In the genomic region with DNA sequence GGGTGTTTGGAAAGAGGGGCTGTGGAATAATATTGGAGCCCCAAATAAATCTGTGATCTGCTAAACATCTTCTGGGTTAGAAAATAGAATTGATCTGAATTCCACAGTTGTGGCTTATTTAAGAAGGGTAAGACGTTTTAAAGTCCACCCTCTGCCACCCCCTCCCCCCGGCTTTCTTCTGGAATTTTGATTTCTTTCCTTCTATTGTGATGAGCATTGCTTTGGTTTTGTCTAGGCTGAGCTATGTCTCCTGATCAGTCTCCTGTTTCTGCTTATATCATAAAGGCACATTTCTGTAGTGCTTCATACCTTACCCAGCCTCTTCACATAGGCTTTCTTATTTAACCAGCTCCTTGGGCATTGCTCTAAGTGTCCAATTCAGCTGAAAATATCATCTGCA, we compare ENCODE assay signal across 22 cellular contexts.
A peak's percentile ranks its signal among the peaks of the same experiment; 100 is the strongest.
DNase-seq lines count a peak whose midpoint lies in the region; ATAC-seq and TF ChIP-seq lines count a peak whose summit lies in the region.
"Had no signal": no experiment of that assay in that cellular context is flagged by ENCODE, and none has a peak within 500 bp of the region (broad histone marks: within the 10 kb centered on the region; RNA-seq: fewer than 3 reads in every experiment).

No MANE protein-coding gene starts in this region.

- H3K4me1 Mint-ChIP-seq in activated naive CD4-positive, alpha-beta T cell treated with anti-CD3 and anti-CD28 coated beads, Interleukin-2, amount 50 U/mL, for 24 hours = peaks cover 60% of the 10 kb centered on the region
- H3K4me1 Mint-ChIP-seq in activated naive CD8-positive, alpha-beta T cell treated with anti-CD3 and anti-CD28 coated beads, Interleukin-2, amount 50 U/mL, for 24 hours = peaks cover 41% of the 10 kb centered on the region

- no peak overlapping the region for H3K4me3 ChIP-seq in right cardiac atrium (ENCODE audit: low read length)
- no peak overlapping the region for H3K4me3 ChIP-seq in suprapubic skin
- H3K4me3 ChIP-seq: esophagus muscularis mucosa, mucosa of descending colon, right lobe of liver, upper lobe of right lung had no signal

- no peaks in the 10 kb centered on the region for H3K9me3 ChIP-seq in right cardiac atrium (ENCODE audit: control insufficient read depth, low read length)
- H3K9me3 ChIP-seq in suprapubic skin = no peaks in the 10 kb centered on the region
- H3K9me3 ChIP-seq: esophagus muscularis mucosa, mucosa of descending colon, right lobe of liver, upper lobe of right lung had no signal

- H3K27me3 ChIP-seq in right cardiac atrium (ENCODE audit: control insufficient read depth, insufficient read depth) (no peaks in the 10 kb centered on the region), suprapubic skin (no peaks in the 10 kb centered on the region)
- H3K27me3 ChIP-seq: esophagus muscularis mucosa, right lobe of liver, upper lobe of right lung had no signal

- H3K36me3 Mint-ChIP-seq in activated naive CD4-positive, alpha-beta T cell treated with anti-CD3 and anti-CD28 coated beads, Interleukin-2, amount 50 U/mL, for 24 hours = peaks cover 3% of the 10 kb centered on the region
- H3K36me3 Mint-ChIP-seq in activated naive CD8-positive, alpha-beta T cell treated with anti-CD3 and anti-CD28 coated beads, Interleukin-2, amount 50 U/mL, for 24 hours (ENCODE audit: low read depth) = no peaks in the 10 kb centered on the region

- H3K4me1 ChIP-seq in right cardiac atrium (ENCODE audit: control insufficient read depth, insufficient read depth, low read length) = peaks cover 7% of the 10 kb centered on the region
- H3K4me1 ChIP-seq in suprapubic skin = peaks cover 56% of the 10 kb centered on the region

- no peak for TF ChIP-seq CTCF in suprapubic skin (IDR thresholded peaks at IDR 0.05)

- TF ChIP-seq POLR2A in suprapubic skin (IDR thresholded peaks at IDR 0.05) = no peak

- no peak for ATAC-seq in activated naive CD8-positive, alpha-beta T cell treated with anti-CD3 and anti-CD28 coated beads, Interleukin-2, amount 50 U/mL, for 24 hours
- ATAC-seq in right cardiac atrium = peak in 1 of 2 donors; percentile 27
- no peak for ATAC-seq in GM21576 (IDR thresholded peaks at IDR 0.05; ENCODE audit: unreplicated experiment)
- ATAC-seq in GM19351 (IDR thresholded peaks at IDR 0.05; ENCODE audit: unreplicated experiment) = no peak
- ATAC-seq: activated T-cell treated with anti-CD3 and anti-CD28 coated beads, Interleukin-2, amount 50 U/mL, for 72 hours; stimulated activated memory B cell treated with anti-CD40 and anti-IgM and Interleukin-4, amounts not matched to agents 10 μg/mL and 1 μg/mL and 100 μg/mL, for 72 hours had no signal

- WGBS in right cardiac atrium = 63% methylated on average over 2 of the region's 2 CpGs
- 76% methylated on average over 2 of the region's 2 CpGs for WGBS in suprapubic skin

- H3K27me3 Mint-ChIP-seq in activated naive CD4-positive, alpha-beta T cell treated with anti-CD3 and anti-CD28 coated beads, Interleukin-2, amount 50 U/mL, for 24 hours = no peaks in the 10 kb centered on the region
- H3K27me3 Mint-ChIP-seq in activated naive CD8-positive, alpha-beta T cell treated with anti-CD3 and anti-CD28 coated beads, Interleukin-2, amount 50 U/mL, for 24 hours = no peaks in the 10 kb centered on the region
- H3K27me3 Mint-ChIP-seq: activated B cell treated with CpG ODN at 0.5 μM for 24 hours; stimulated activated memory B cell treated with anti-CD40 and anti-IgM and Interleukin-4, amounts not matched to agents 10 μg/mL and 1 μg/mL and 100 μg/mL, for 72 hours had no signal

- H3K9me3 Mint-ChIP-seq in activated naive CD4-positive, alpha-beta T cell treated with anti-CD3 and anti-CD28 coated beads, Interleukin-2, amount 50 U/mL, for 24 hours = no peaks in the 10 kb centered on the region
- no peaks in the 10 kb centered on the region for H3K9me3 Mint-ChIP-seq in activated naive CD8-positive, alpha-beta T cell treated with anti-CD3 and anti-CD28 coated beads, Interleukin-2, amount 50 U/mL, for 24 hours
- H3K9me3 Mint-ChIP-seq: activated B cell treated with CpG ODN at 0.5 μM for 24 hours; T-helper 2 cell treated with Interferon-gamma antibody and Interleukin-4, amounts not matched to agents 5 μg/mL and 100 μg/mL, for 36 hours had no signal

- no peaks in the 10 kb centered on the region for H3K36me3 ChIP-seq in suprapubic skin
- H3K36me3 ChIP-seq: esophagus muscularis mucosa, right lobe of liver, upper lobe of right lung had no signal

- DNase-seq in activated naive CD4-positive, alpha-beta T cell (lab: John Stamatoyannopoulos, UW) = no peak
- no peak for DNase-seq in activated naive CD8-positive, alpha-beta T cell treated with anti-CD3 and anti-CD28 coated beads, Interleukin-2, amount 50 U/mL, for 24 hours
- DNase-seq in right cardiac atrium = no peak
- DNase-seq in suprapubic skin (ENCODE audit: low spot score in 2 of 2) = no peak
- DNase-seq in NCI-H1930 (lab: John Stamatoyannopoulos, UW) = no peak
- DNase-seq: activated B cell treated with CpG ODN at 0.5 μM for 24 hours; activated CD8-positive, alpha-beta memory T cell treated with anti-CD3 and anti-CD28 coated beads for 24 hours; activated T-cell treated with anti-CD3 and anti-CD28 coated beads, Interleukin-2, amount 50 U/mL, for 72 hours; H7; NCI-H1417 treated with DMSO at 0.1 percent for 48 hours; NCI-H524 treated with DMSO at 0.1 percent for 48 hours; SIG-M5 had no signal

- peak overlapping the region; percentile 86 for H3K27ac Mint-ChIP-seq in activated naive CD4-positive, alpha-beta T cell treated with anti-CD3 and anti-CD28 coated beads, Interleukin-2, amount 50 U/mL, for 24 hours
- H3K27ac Mint-ChIP-seq in activated naive CD8-positive, alpha-beta T cell treated with anti-CD3 and anti-CD28 coated beads, Interleukin-2, amount 50 U/mL, for 24 hours = peak overlapping the region; percentile 32
- H3K27ac Mint-ChIP-seq: activated B cell treated with CpG ODN at 0.5 μM for 24 hours; activated T-cell treated with anti-CD3 and anti-CD28 coated beads, Interleukin-2, amount 50 U/mL, for 72 hours; stimulated activated memory B cell treated with anti-CD40 and anti-IgM and Interleukin-4, amounts not matched to agents 10 μg/mL and 1 μg/mL and 100 μg/mL, for 72 hours; T-helper 2 cell treated with Interferon-gamma antibody and Interleukin-4, amounts not matched to agents 5 μg/mL and 100 μg/mL, for 36 hours had no signal

- peak overlapping the region; percentile 47 for H3K27ac ChIP-seq in right cardiac atrium (ENCODE audit: low read length)
- peak overlapping the region; percentile 2 for H3K27ac ChIP-seq in suprapubic skin
- H3K27ac ChIP-seq: C4-2B, esophagus muscularis mucosa, right lobe of liver, upper lobe of right lung had no signal

- H3K4me3 Mint-ChIP-seq in activated naive CD4-positive, alpha-beta T cell treated with anti-CD3 and anti-CD28 coated beads, Interleukin-2, amount 50 U/mL, for 24 hours = no peak overlapping the region
- no peak overlapping the region for H3K4me3 Mint-ChIP-seq in activated naive CD8-positive, alpha-beta T cell treated with anti-CD3 and anti-CD28 coated beads, Interleukin-2, amount 50 U/mL, for 24 hours
- H3K4me3 Mint-ChIP-seq: activated B cell treated with CpG ODN at 0.5 μM for 24 hours; activated T-cell treated with anti-CD3 and anti-CD28 coated beads, Interleukin-2, amount 50 U/mL, for 72 hours; stimulated activated memory B cell treated with anti-CD40 and anti-IgM and Interleukin-4, amounts not matched to agents 10 μg/mL and 1 μg/mL and 100 μg/mL, for 72 hours; T-helper 2 cell treated with Interferon-gamma antibody and Interleukin-4, amounts not matched to agents 5 μg/mL and 100 μg/mL, for 36 hours had no signal

- no peak for TF ChIP-seq EP300 in suprapubic skin (IDR thresholded peaks at IDR 0.05)

- intact Hi-C loops in right cardiac atrium (cut with DNase I) = no loop called here
